ENCODE assay signal across 9 cellular contexts in genomic region chr4:147434370-147434769, GRCh38. TPM values are rescaled to one million over a fixed set of nuclear protein-coding genes. Genes with fewer than 3 reads are reported as not detected.
DNase-seq lines count a peak whose midpoint lies in the region; ATAC-seq and TF ChIP-seq lines count a peak whose summit lies in the region.
"Not testable (repeated sequence)": the region's sequence is repeated elsewhere in the genome, so short reads cannot be mapped to it uniquely, and the experiment has no call there.
"Had no signal": no experiment of that assay in that cellular context is flagged by ENCODE, and none has a peak within 500 bp of the region (broad histone marks: within the 10 kb centered on the region; RNA-seq: fewer than 3 reads in every experiment).

No MANE protein-coding gene starts in this region.

- DNase-seq in DMS53 (lab: John Stamatoyannopoulos, UW) (peak; percentile 28), LHCN-M2 (ENCODE audit: low read depth) (peak; percentile 58), RPMI7951 (ENCODE audit: low read depth) (peak; percentile 42), MCF 10A (ENCODE audit: unreplicated experiment) (peak; percentile 13), kidney tubule cell (ENCODE audit: low spot score) (peak; percentile 3)
- not testable (repeated sequence) for DNase-seq in nephron progenitor cell, upper lobe of right lung

- H3K9me3 Mint-ChIP-seq in MCF 10A (ENCODE audit: unreplicated experiment) (peaks cover 21% of the 10 kb centered on the region), nephron progenitor cell (peaks cover 54% of the 10 kb centered on the region)

- H3K27me3 Mint-ChIP-seq in MCF 10A (ENCODE audit: insufficient read depth, unreplicated experiment); nephron progenitor cell (ENCODE audit: low read depth, poor library complexity): not testable (repeated sequence)

- not testable (repeated sequence) for TF ChIP-seq CTCF in MCF 10A (IDR thresholded peaks at IDR 0.05; ENCODE audit: unreplicated experiment); nephron progenitor cell (IDR thresholded peaks at IDR 0.05); upper lobe of right lung (IDR thresholded peaks at IDR 0.05)

- H3K36me3 ChIP-seq in upper lobe of right lung: not testable (repeated sequence)

- not testable (repeated sequence) for H3K4me1 ChIP-seq in upper lobe of right lung

- POLR2A ChIA-PET in MCF 10A (lab: Yijun Ruan, JAX): not testable (repeated sequence)

- H3K4me3 Mint-ChIP-seq in MCF 10A (ENCODE audit: unreplicated experiment); nephron progenitor cell: not testable (repeated sequence)

- ATAC-seq in esophagus mucosa: peak; percentile 58
- peak; percentile 57 for ATAC-seq in upper lobe of right lung

- not testable (repeated sequence) for H3K36me3 Mint-ChIP-seq in MCF 10A (ENCODE audit: insufficient read depth, unreplicated experiment); nephron progenitor cell (ENCODE audit: low read depth)

- H3K4me3 ChIP-seq in upper lobe of right lung: not testable (repeated sequence)

- H3K27ac ChIP-seq in upper lobe of right lung: not testable (repeated sequence)

- not testable (repeated sequence) for H3K27me3 ChIP-seq in upper lobe of right lung

- intact Hi-C loops in MCF 10A (cut with micrococcal nuclease); upper lobe of right lung (cut with DNase I): not testable (repeated sequence)

- H3K9me3 ChIP-seq in upper lobe of right lung: not testable (repeated sequence)

- CTCF ChIA-PET in MCF 10A (lab: Yijun Ruan, JAX): interaction anchor here (0.9 kb wide), 1 partner anchor 415 kb away, joined by 3 read pairs; no protein-coding TSS in a partner anchor

- not testable (repeated sequence) for H3K4me1 Mint-ChIP-seq in MCF 10A (ENCODE audit: insufficient read depth, unreplicated experiment); nephron progenitor cell

- not testable (repeated sequence) for BruUV-seq in MCF 10A (replicated peaks; lab: Mats Ljungman, UMichigan)

- not testable (repeated sequence) for H3K27ac Mint-ChIP-seq in MCF 10A (ENCODE audit: low read depth, unreplicated experiment)
- H3K27ac Mint-ChIP-seq in nephron progenitor cell: peak overlapping the region; percentile 50

RNA-seq across cellular contexts. Expression of gene EDNRA, which starts 46.5 kb away (rescaled TPM):
- total RNA-seq in LHCN-M2 (2014; rRNA removed): 36.5 and 39.5 TPM in 2 replicates
- polyA plus RNA-seq in LHCN-M2 (2012): 5.4 TPM
- total RNA-seq in RPMI7951 (2014; rRNA removed; shearing (Covaris generic)): 0.36 and 0.39 TPM in 2 replicates
- not detected in 2 replicates for total RNA-seq in MCF 10A (2022)
- 5.5 TPM for total RNA-seq in esophagus mucosa
- 28.3 TPM for total RNA-seq in upper lobe of right lung
- total RNA-seq: CD4-positive, alpha-beta T cell had no signal
